In the genomic region with DNA sequence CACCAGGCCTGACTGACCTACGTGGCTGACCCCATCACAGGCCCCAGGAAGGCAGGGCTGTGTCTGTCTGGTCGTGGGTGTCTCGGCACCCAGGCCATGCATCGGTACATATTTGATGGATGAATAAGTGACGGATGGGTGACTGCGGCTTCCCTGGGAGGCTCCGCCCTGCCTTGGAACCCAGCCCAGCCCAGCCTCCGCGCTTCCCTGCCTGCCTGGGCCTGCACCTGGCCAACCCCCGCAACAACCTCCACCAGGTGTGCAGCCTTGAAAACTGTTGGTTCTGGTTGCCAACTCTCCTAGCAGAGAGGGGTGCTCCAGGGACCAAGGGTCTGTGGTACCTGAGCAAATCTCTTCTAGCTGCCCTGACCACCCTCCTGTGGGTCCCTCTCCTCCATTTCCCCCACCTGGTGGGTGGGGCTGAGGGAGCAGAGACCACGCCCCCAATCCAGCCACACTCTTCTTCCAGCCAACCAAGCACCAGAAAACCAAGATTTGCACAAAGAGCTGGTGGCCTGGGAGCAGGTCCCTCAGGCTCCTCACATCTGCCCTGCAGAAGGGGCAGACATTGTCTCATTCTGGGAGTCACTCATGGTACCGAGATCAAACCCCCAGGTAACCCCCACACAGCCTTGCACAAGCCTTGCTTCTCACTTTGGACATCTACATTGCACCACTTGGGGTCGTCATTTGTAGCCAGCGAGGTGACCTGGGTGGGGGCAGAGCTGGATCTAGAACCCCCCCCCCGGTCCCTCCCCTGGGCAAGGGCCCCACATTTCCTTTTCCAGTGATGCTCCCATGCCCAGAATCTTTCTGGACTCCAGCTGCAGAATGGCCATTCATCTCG, we compare ENCODE assay signal across 10 cellular contexts.
DNase-seq lines count a peak whose midpoint lies in the region; ATAC-seq, FAIRE-seq and TF ChIP-seq lines count a peak whose summit lies in the region.
"Had no signal": no experiment of that assay in that cellular context is flagged by ENCODE, and none has a peak within 500 bp of the region (broad histone marks: within the 10 kb centered on the region; RNA-seq: fewer than 3 reads in every experiment).

No MANE protein-coding gene starts in this region.

- in situ Hi-C loops in gastrocnemius medialis (cut with MboI; ENCODE audit: low sequenced_read_pairs in 4 of 4), result no loop called here

- intact Hi-C loops in sigmoid colon (cut with DNase I), result no loop called here
- intact Hi-C loops in gastrocnemius medialis (cut with DNase I; ENCODE audit: low total_unique reads), result no loop called here

- FAIRE-seq in H1 (lab: Jason Lieb, UNC), result no peak

- peak overlapping the region; percentile 48; the same call in 1 of the 2 replicates for H2BK15ac ChIP-seq in H1 (ENCODE audit: low read length)

- H3K4me3 ChIP-seq in GM23338 (peak overlapping the region; percentile 39; the same call in 1 of the 2 replicates), H1 (ENCODE audit: extremely low read depth in 1 of 4, insufficient read depth in 2 of 4, low read depth in 3 of 4, low read length in 4 of 4) (peak overlapping the region in 1 of 4 experiments; percentile 12; a peak in 2 of 8 replicates), sigmoid colon (no peak overlapping the region), gastrocnemius medialis (no peak overlapping the region)

- H3K4me1 Mint-ChIP-seq in GM23338, result peaks cover 43% of the 10 kb centered on the region

- no peak overlapping the region for H3K9ac ChIP-seq in H1 (replicated peaks in 1 of 4; ENCODE audit: extremely low read depth in 1 of 4, low read depth in 3 of 4, low read length in 3 of 4)
- H3K9ac ChIP-seq: parathyroid adenoma had no signal

- POLR2A ChIA-PET in H1 (lab: Charles Lee; ENCODE audit: partially characterized antibody), result interaction anchor here (1.2 to 3.5 kb wide), 3 partner anchors 8 to 16 kb away, joined by 3 to 14 read pairs (median 8); no protein-coding TSS in a partner anchor

- H3K14ac ChIP-seq in H1 (ENCODE audit: insufficient read length), result no peak overlapping the region

- ATAC-seq in GM23338 (peak; percentile 71), gastrocnemius medialis (no peak)

- peak overlapping the region; percentile 13 for H4K5ac ChIP-seq in H1 (ENCODE audit: insufficient read length, low read depth, low read length)

- no peak for TF ChIP-seq CTCF in GM23338 (conservative IDR thresholded peaks at IDR 0.05; ENCODE audit: low read depth in 2 of 2)
- TF ChIP-seq CTCF in H1 (IDR thresholded peaks at IDR 0.05; ENCODE audit: control extremely low read depth in 1 of 3, insufficient read depth in 1 of 3, low read depth in 1 of 3, low read length in 3 of 3), result no peak
- TF ChIP-seq CTCF in sigmoid colon (IDR thresholded peaks at IDR 0.05), result no peak
- TF ChIP-seq CTCF in gastrocnemius medialis (IDR thresholded peaks at IDR 0.05 in 4 of 5, conservative IDR thresholded peaks at IDR 0.05 in 1 of 5), result no peak

- no peak overlapping the region for H3K27ac Mint-ChIP-seq in GM23338

- H3K79me1 ChIP-seq in H1 (ENCODE audit: low read depth, low read length), result no peaks in the 10 kb centered on the region

- H3K27me3 Mint-ChIP-seq in GM23338 (ENCODE audit: insufficient read depth, low read depth, poor library complexity), result peaks cover 22% of the 10 kb centered on the region

- H3K36me3 ChIP-seq in GM23338 (ENCODE audit: insufficient read depth) (no peaks in the 10 kb centered on the region), H1 (ENCODE audit: control insufficient read depth in 2 of 4, insufficient read depth in 4 of 4, low read length in 3 of 4) (no peaks in the 10 kb centered on the region), sigmoid colon (no peaks in the 10 kb centered on the region), gastrocnemius medialis (no peaks in the 10 kb centered on the region)

- H3K23ac ChIP-seq in H1 (ENCODE audit: insufficient read length), result no peak overlapping the region

- H2AFZ ChIP-seq in GM23338, result peak overlapping the region; percentile 94
- peak overlapping the region; percentile 93 for H2AFZ ChIP-seq in H1 (ENCODE audit: low read length)
- H2AFZ ChIP-seq: parathyroid adenoma had no signal

- H4K8ac ChIP-seq in H1 (ENCODE audit: extremely low read depth, insufficient read depth, low read length), result peak overlapping the region; percentile 62; the same call in 1 of the 2 replicates

- peak overlapping the region; percentile 23; the same call in 1 of the 3 replicates for H3K4me3 Mint-ChIP-seq in GM23338

- no peaks in the 10 kb centered on the region for H3K9me2 ChIP-seq in GM23338 (ENCODE audit: insufficient read depth)

- no peaks in the 10 kb centered on the region for H3K27me3 ChIP-seq in GM23338 (ENCODE audit: insufficient read depth)
- H3K27me3 ChIP-seq in H1 (replicated peaks in 1 of 4; ENCODE audit: control insufficient read depth in 3 of 4, extremely low read depth in 1 of 4, insufficient read depth in 3 of 4, low read length in 3 of 4), result peaks cover 0 to 2% (median 0%) of the 10 kb centered on the region in 4 experiments; a peak in 3 of 7 replicates
- H3K27me3 ChIP-seq in sigmoid colon, result no peaks in the 10 kb centered on the region
- peaks cover 0 to 5% (median 0%) of the 10 kb centered on the region in 3 donors for H3K27me3 ChIP-seq in gastrocnemius medialis

- H3K9me3 Mint-ChIP-seq in GM23338, result no peaks in the 10 kb centered on the region

- no peaks in the 10 kb centered on the region for H3K9me3 ChIP-seq in H1 (ENCODE audit: insufficient read depth in 2 of 2, low read depth in 1 of 2, low read length in 1 of 2)
- no peaks in the 10 kb centered on the region for H3K9me3 ChIP-seq in sigmoid colon
- H3K9me3 ChIP-seq in gastrocnemius medialis, result no peaks in the 10 kb centered on the region

- H3K56ac ChIP-seq in H1 (replicated peaks; ENCODE audit: insufficient read length, low read depth, low read length), result no peak overlapping the region

- TF ChIP-seq POLR2A in H1 (IDR thresholded peaks at IDR 0.05; ENCODE audit: control extremely low read depth in 1 of 2, low read depth in 2 of 2, low read length in 2 of 2), result no peak
- TF ChIP-seq POLR2A in sigmoid colon (IDR thresholded peaks at IDR 0.05), result no peak
- TF ChIP-seq POLR2A in gastrocnemius medialis (IDR thresholded peaks at IDR 0.05), result no peak

- H3K4me1 ChIP-seq in GM23338 (ENCODE audit: insufficient read depth), result peaks cover 36% of the 10 kb centered on the region; the same call in 1 of the 2 replicates
- H3K4me1 ChIP-seq in H1 (replicated peaks in 1 of 4; ENCODE audit: control insufficient read depth in 3 of 4, insufficient read depth in 4 of 4, low read length in 3 of 4), result peaks cover 4 to 37% (median 18%) of the 10 kb centered on the region in 4 experiments
- H3K4me1 ChIP-seq in sigmoid colon, result no peaks in the 10 kb centered on the region
- no peaks in the 10 kb centered on the region for H3K4me1 ChIP-seq in gastrocnemius medialis
- H3K4me1 ChIP-seq: parathyroid adenoma had no signal

- 71% methylated on average over 16 of the region's 16 CpGs; no CpG with 5 or more reads in 1 of the 2 experiments for WGBS in H1 (ENCODE audit: extremely low coverage in 1 of 2, insufficient coverage in 1 of 2, insufficient read length in 1 of 2, insufficient replicate concordance in 2 of 2, low coverage in 1 of 2, low lambda C conversion rate in 2 of 2, missing lambda C conversion rate in 1 of 2), 2 experiments
- 40 to 73% methylated on average over 16 of the region's 16 CpGs for WGBS in sigmoid colon, 2 donors

- H2BK12ac ChIP-seq in H1 (ENCODE audit: low read depth, low read length), result peak overlapping the region; percentile 68; the same call in 1 of the 2 replicates

- H2BK20ac ChIP-seq in H1 (ENCODE audit: low read length), result peak overlapping the region; percentile 97; the same call in 1 of the 2 replicates

- no peaks in the 10 kb centered on the region for H3K36me3 Mint-ChIP-seq in GM23338 (ENCODE audit: low read depth)

- H2BK5ac ChIP-seq in H1 (ENCODE audit: low read depth, low read length), result peak overlapping the region; percentile 78

- peak overlapping the region; percentile 100 for H3K18ac ChIP-seq in H1 (ENCODE audit: extremely low read depth, low read length)

- CTCF ChIA-PET in H1 (lab: Charles Lee; ENCODE audit: partially characterized antibody), result interaction anchor here (0.5 to 3.5 kb wide), 5 partner anchors 20 to 346 kb away, joined by 3 to 10 read pairs (median 3); no protein-coding TSS in a partner anchor

- H2AK5ac ChIP-seq in H1 (ENCODE audit: low read depth, low read length), result no peak overlapping the region

- H3K4me2 ChIP-seq in GM23338 (peak overlapping the region; percentile 74), H1 (ENCODE audit: insufficient read depth in 1 of 2, low read depth in 2 of 2, low read length in 2 of 2) (peak overlapping the region; percentile 39 to 64; a peak in 3 of 4 replicates)

- H2BK120ac ChIP-seq in H1 (replicated peaks; ENCODE audit: low read depth, low read length), result no peak overlapping the region

- TF ChIP-seq EP300 in H1 (IDR thresholded peaks at IDR 0.05; ENCODE audit: borderline replicate concordance in 1 of 2, low read depth in 2 of 2, low read length in 2 of 2) (no peak), sigmoid colon (IDR thresholded peaks at IDR 0.05) (no peak)

- TF ChIP-seq RAD21 in H1 (IDR thresholded peaks at IDR 0.05 in 1 of 2, conservative IDR thresholded peaks at IDR 0.05 in 1 of 2; ENCODE audit: low read depth in 2 of 2, low read length in 2 of 2), result no peak

- no peak overlapping the region for H3K4ac ChIP-seq in H1 (replicated peaks; ENCODE audit: insufficient read length, low read depth, low read length)

- H4K91ac ChIP-seq in H1 (replicated peaks; ENCODE audit: insufficient read length, low read length), result peak overlapping the region; percentile 91

- H3K23me2 ChIP-seq in H1 (ENCODE audit: low read depth, low read length), result peaks cover 3% of the 10 kb centered on the region; the same call in 1 of the 2 replicates

- H4K20me1 ChIP-seq in GM23338 (replicated peaks; ENCODE audit: insufficient read depth), result no peaks in the 10 kb centered on the region
- no peaks in the 10 kb centered on the region for H4K20me1 ChIP-seq in H1 (replicated peaks in 1 of 2; ENCODE audit: control insufficient read depth in 1 of 2, insufficient read depth in 2 of 2, low read length in 2 of 2)

- DNase-seq in GM23338 (ENCODE audit: low spot score) (peak; percentile 71), NCI-H2196 (lab: John Stamatoyannopoulos, UW; ENCODE audit: unreplicated experiment) (peak; percentile 72), H1 (ENCODE audit: low read depth in 1 of 2, low spot score in 2 of 2) (peak in 1 of 2 experiments; percentile 73), sigmoid colon (peak; percentile 54), gastrocnemius medialis (no peak), CD1c-positive myeloid dendritic cell (ENCODE audit: extremely low spot score) (no peak), T-helper 9 cell (no peak), NOMO-1 treated with dmso at 0.1 percent for 144 hours (lab: John Stamatoyannopoulos, UW; ENCODE audit: unreplicated experiment) (no peak)
- DNase-seq: dermis blood vessel endothelial cell had no signal

- H3K79me2 ChIP-seq in GM23338 (replicated peaks; ENCODE audit: insufficient read depth) (no peaks in the 10 kb centered on the region), H1 (ENCODE audit: control insufficient read depth in 1 of 2, insufficient read depth in 2 of 2, low read length in 2 of 2) (no peaks in the 10 kb centered on the region)
- H3K79me2 ChIP-seq: parathyroid adenoma had no signal

- no peak overlapping the region for H3K27ac ChIP-seq in GM23338 (ENCODE audit: low read depth)
- no peak overlapping the region for H3K27ac ChIP-seq in H1 (ENCODE audit: low read depth, low read length)
- no peak overlapping the region for H3K27ac ChIP-seq in sigmoid colon
- H3K27ac ChIP-seq in gastrocnemius medialis, result no peak overlapping the region
- H3K27ac ChIP-seq: parathyroid adenoma had no signal

- H3F3A ChIP-seq in GM23338 (replicated peaks; ENCODE audit: low read depth), result 0 out of 2 replicates have a peak, but pooled peaks cover 4% of the 10 kb centered on the region

Comparison
In these comparisons a context has a peak if more than half of its experiments do, and no peak if none do; other contexts are left out.
1. DNase-seq: peak in GM23338 (single experiment), NCI-H2196 (single experiment) and sigmoid colon (single experiment); none in gastrocnemius medialis (0 of 2), CD1c-positive myeloid dendritic cell (single experiment), T-helper 9 cell (single experiment) and NOMO-1 treated with dmso at 0.1 percent for 144 hours (single experiment).